In genomic region chr4:94913316-94913715, GRCh38 we compare ENCODE assay signal across 17 cellular contexts.
A peak's percentile ranks its signal among the peaks of the same experiment; 100 is the strongest.
DNase-seq lines count a peak whose midpoint lies in the region; ATAC-seq, FAIRE-seq and TF ChIP-seq lines count a peak whose summit lies in the region.
"Had no signal": no experiment of that assay in that cellular context is flagged by ENCODE, and none has a peak within 500 bp of the region (broad histone marks: within the 10 kb centered on the region; RNA-seq: fewer than 3 reads in every experiment).

No MANE protein-coding gene starts in this region.

- no peaks in the 10 kb centered on the region for H3K4me1 ChIP-seq in GM12878 (ENCODE audit: control insufficient read depth, insufficient read depth, low read length)
- H3K4me1 ChIP-seq: thyroid gland had no signal

- intact Hi-C loops in activated CD4-positive, alpha-beta T cell treated with anti-CD3 and anti-CD28 coated beads, Interleukin-2, amount 10 ng/mL, durations not matched to agents 24 days and 14 days (cut with micrococcal nuclease) = no loop called here
- intact Hi-C loops in GM12878 (cut with micrococcal nuclease; ENCODE audit: unreplicated experiment) = no loop called here

- H3K4me3 Mint-ChIP-seq in activated CD4-positive, alpha-beta T cell treated with anti-CD3 and anti-CD28 coated beads, Interleukin-2, amount 10 ng/mL, durations not matched to agents 24 days and 14 days = peak overlapping the region; percentile 15
- H3K4me3 Mint-ChIP-seq: HFFc6 had no signal

- H4K20me1 ChIP-seq in GM12878 (ENCODE audit: control insufficient read depth, insufficient read depth) = no peaks in the 10 kb centered on the region

- H3K4me2 ChIP-seq in GM12878 (ENCODE audit: control insufficient read depth, insufficient read depth) = no peak overlapping the region
- H3K4me2 ChIP-seq: smooth muscle cell had no signal

- H3K27ac ChIP-seq in GM12878 (ENCODE audit: control insufficient read depth, insufficient read depth) = no peak overlapping the region
- H3K27ac ChIP-seq: thyroid gland had no signal

- in situ Hi-C loops in GM12878 (cut with MboI) = no loop called here

- RAD21 ChIA-PET in GM12878 (lab: Charles Lee; ENCODE audit: unreplicated experiment) = no interaction called here

- no peak for TF ChIP-seq RAD21 in GM12878 (IDR thresholded peaks at IDR 0.05; ENCODE audit: insufficient read depth, low read depth, low read length)

- peak; percentile 89 for ATAC-seq in GM21447 (IDR thresholded peaks at IDR 0.05; ENCODE audit: unreplicated experiment)
- peak; percentile 88 for ATAC-seq in HG03135 (IDR thresholded peaks at IDR 0.05; ENCODE audit: unreplicated experiment)
- ATAC-seq in GM12878 = peak; percentile 47

- DNase-seq in activated CD4-positive, alpha-beta T cell treated with anti-CD3 and anti-CD28 coated beads, Interleukin-2, amount 10 ng/mL, durations not matched to agents 24 days and 14 days = no peak
- no peak for DNase-seq in activated CD4-positive, alpha-beta T cell treated with anti-CD3 and anti-CD28 coated beads, Interleukin-2, amount 50 U/mL, for 1 hour
- DNase-seq in GM12878 (ENCODE audit: low read depth, low spot score) (no peak), glomerular visceral epithelial cell (ENCODE audit: extremely low spot score) (no peak), cerebellum (ENCODE audit: low spot score) (no peak), occipital lobe (lab: John Stamatoyannopoulos, UW) (no peak)
- DNase-seq: HFFc6, IMR-90, NCI-H1694 treated with DMSO at 0.1 percent for 48 hours, NCI-H748 treated with DMSO at 0.1 percent for 48 hours, Right ventricle myocardium superior, thyroid gland had no signal

- no peaks in the 10 kb centered on the region for H3K27me3 ChIP-seq in GM12878 (replicated peaks in 1 of 2; ENCODE audit: control insufficient read depth in 2 of 2, insufficient read depth in 2 of 2, low read length in 1 of 2)
- H3K27me3 ChIP-seq: thyroid gland had no signal

- no peaks in the 10 kb centered on the region for H3K79me2 ChIP-seq in GM12878 (ENCODE audit: control insufficient read depth, insufficient read depth, low read length)

- no peaks in the 10 kb centered on the region for H3K36me3 ChIP-seq in GM12878 (ENCODE audit: control insufficient read depth in 2 of 2, insufficient read depth in 2 of 2, low read length in 1 of 2)
- H3K36me3 ChIP-seq: thyroid gland had no signal

- H3K36me3 Mint-ChIP-seq in activated CD4-positive, alpha-beta T cell treated with anti-CD3 and anti-CD28 coated beads, Interleukin-2, amount 10 ng/mL, durations not matched to agents 24 days and 14 days (ENCODE audit: low read depth) = no peaks in the 10 kb centered on the region

- no peak overlapping the region for H3K27ac Mint-ChIP-seq in activated CD4-positive, alpha-beta T cell treated with anti-CD3 and anti-CD28 coated beads, Interleukin-2, amount 10 ng/mL, durations not matched to agents 24 days and 14 days
- H3K27ac Mint-ChIP-seq: HFFc6 had no signal

- WGBS in GM12878 (ENCODE audit: insufficient coverage, insufficient replicate concordance, low lambda C conversion rate, missing lambda C conversion rate) = 31% methylated on average over 1 of the region's 1 CpG

- H3K9me3 Mint-ChIP-seq in activated CD4-positive, alpha-beta T cell treated with anti-CD3 and anti-CD28 coated beads, Interleukin-2, amount 10 ng/mL, durations not matched to agents 24 days and 14 days = peaks cover 17% of the 10 kb centered on the region
- H3K9me3 Mint-ChIP-seq: HFFc6 had no signal

- POLR2A ChIA-PET in GM12878 (lab: Charles Lee) = no interaction called here

- no peak for TF ChIP-seq EP300 in GM12878 (IDR thresholded peaks at IDR 0.05; ENCODE audit: borderline replicate concordance in 1 of 2, control insufficient read depth in 1 of 2, low read depth in 2 of 2, low read length in 2 of 2)

- peaks cover 10% of the 10 kb centered on the region for H3K4me1 Mint-ChIP-seq in activated CD4-positive, alpha-beta T cell treated with anti-CD3 and anti-CD28 coated beads, Interleukin-2, amount 10 ng/mL, durations not matched to agents 24 days and 14 days

- SMC1A ChIA-PET in GM12878 (lab: Charles Lee; ENCODE audit: uncharacterized antibody, unreplicated experiment) = interaction anchor here (0.9 kb wide), 3 partner anchors 17 to 292 kb away, joined by 4 read pairs; no protein-coding TSS in a partner anchor

- H3K27me3 Mint-ChIP-seq in activated CD4-positive, alpha-beta T cell treated with anti-CD3 and anti-CD28 coated beads, Interleukin-2, amount 10 ng/mL, durations not matched to agents 24 days and 14 days = no peaks in the 10 kb centered on the region

- no peaks in the 10 kb centered on the region for H3K9me3 ChIP-seq in GM12878 (replicated peaks; ENCODE audit: control insufficient read depth, insufficient read depth, low read length)
- H3K9me3 ChIP-seq: thyroid gland had no signal

- no peak overlapping the region for H3K4me3 ChIP-seq in GM12878
- H3K4me3 ChIP-seq: smooth muscle cell, thyroid gland had no signal

- no peak for TF ChIP-seq CTCF in GM12878 (IDR thresholded peaks at IDR 0.05 in 2 of 3, conservative IDR thresholded peaks at IDR 0.05 in 1 of 3; ENCODE audit: control insufficient read depth in 2 of 3, extremely low read depth in 1 of 3, insufficient read depth in 1 of 3, low read depth in 3 of 3, low read length in 3 of 3)

- BruUV-seq in GM12878 (replicated peaks; lab: Mats Ljungman, UMichigan) = no TSS peak

- H3K9ac ChIP-seq in GM12878 (ENCODE audit: control insufficient read depth, insufficient read depth, low read length) = no peak overlapping the region

- H2AFZ ChIP-seq in GM12878 (ENCODE audit: control insufficient read depth, low read depth, low read length) = no peak overlapping the region

- CTCF ChIA-PET in GM12878 (lab: Yijun Ruan, JAX) = interaction anchor here (1.2 kb wide), 1 partner anchor 291 kb away, joined by 3 read pairs; no protein-coding TSS in a partner anchor

- no peak for TF ChIP-seq POLR2A in GM12878 (IDR thresholded peaks at IDR 0.05; ENCODE audit: low read depth, low read length)

- FAIRE-seq in GM12878 (lab: Jason Lieb, UNC) = no peak
- FAIRE-seq: A204.1, endometrium had no signal

TF ChIP-seq in GM12878, 131 proteins besides CTCF, POLR2A, EP300 and RAD21:
- no peak for TF ChIP-seq HDAC2 (IDR thresholded peaks at IDR 0.05)
- no peak for TF ChIP-seq ZBED1 (IDR thresholded peaks at IDR 0.05; ENCODE audit: borderline replicate concordance)
- TF ChIP-seq, protein P1, sequence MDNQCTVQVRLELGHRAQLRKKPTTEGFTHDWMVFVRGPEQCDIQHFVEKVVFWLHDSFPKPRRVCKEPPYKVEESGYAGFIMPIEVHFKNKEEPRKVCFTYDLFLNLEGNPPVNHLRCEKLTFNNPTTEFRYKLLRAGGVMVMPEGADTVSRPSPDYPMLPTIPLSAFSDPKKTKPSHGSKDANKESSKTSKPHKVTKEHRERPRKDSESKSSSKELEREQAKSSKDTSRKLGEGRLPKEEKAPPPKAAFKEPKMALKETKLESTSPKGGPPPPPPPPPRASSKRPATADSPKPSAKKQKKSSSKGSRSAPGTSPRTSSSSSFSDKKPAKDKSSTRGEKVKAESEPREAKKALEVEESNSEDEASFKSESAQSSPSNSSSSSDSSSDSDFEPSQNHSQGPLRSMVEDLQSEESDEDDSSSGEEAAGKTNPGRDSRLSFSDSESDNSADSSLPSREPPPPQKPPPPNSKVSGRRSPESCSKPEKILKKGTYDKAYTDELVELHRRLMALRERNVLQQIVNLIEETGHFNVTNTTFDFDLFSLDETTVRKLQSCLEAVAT (IDR thresholded peaks at IDR 0.05) = no peak
- TF ChIP-seq, protein P2, sequence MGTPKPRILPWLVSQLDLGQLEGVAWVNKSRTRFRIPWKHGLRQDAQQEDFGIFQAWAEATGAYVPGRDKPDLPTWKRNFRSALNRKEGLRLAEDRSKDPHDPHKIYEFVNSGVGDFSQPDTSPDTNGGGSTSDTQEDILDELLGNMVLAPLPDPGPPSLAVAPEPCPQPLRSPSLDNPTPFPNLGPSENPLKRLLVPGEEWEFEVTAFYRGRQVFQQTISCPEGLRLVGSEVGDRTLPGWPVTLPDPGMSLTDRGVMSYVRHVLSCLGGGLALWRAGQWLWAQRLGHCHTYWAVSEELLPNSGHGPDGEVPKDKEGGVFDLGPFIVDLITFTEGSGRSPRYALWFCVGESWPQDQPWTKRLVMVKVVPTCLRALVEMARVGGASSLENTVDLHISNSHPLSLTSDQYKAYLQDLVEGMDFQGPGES (IDR thresholded peaks at IDR 0.05) = no peak
- TF ChIP-seq, protein P3, sequence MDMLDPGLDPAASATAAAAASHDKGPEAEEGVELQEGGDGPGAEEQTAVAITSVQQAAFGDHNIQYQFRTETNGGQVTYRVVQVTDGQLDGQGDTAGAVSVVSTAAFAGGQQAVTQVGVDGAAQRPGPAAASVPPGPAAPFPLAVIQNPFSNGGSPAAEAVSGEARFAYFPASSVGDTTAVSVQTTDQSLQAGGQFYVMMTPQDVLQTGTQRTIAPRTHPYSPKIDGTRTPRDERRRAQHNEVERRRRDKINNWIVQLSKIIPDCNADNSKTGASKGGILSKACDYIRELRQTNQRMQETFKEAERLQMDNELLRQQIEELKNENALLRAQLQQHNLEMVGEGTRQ (IDR thresholded peaks at IDR 0.05; ENCODE audit: borderline replicate concordance, low read depth, low read length) = no peak
- TF ChIP-seq NR2F1 (conservative IDR thresholded peaks at IDR 0.05) = no peak
- no peak for TF ChIP-seq NFYA (IDR thresholded peaks at IDR 0.05; ENCODE audit: borderline replicate concordance, low read depth, low read length)
- TF ChIP-seq ZSCAN29 (IDR thresholded peaks at IDR 0.05) = no peak
- no peak for TF ChIP-seq CHD4 (IDR thresholded peaks at IDR 0.05)
- TF ChIP-seq E2F4 (IDR thresholded peaks at IDR 0.05; ENCODE audit: low read depth, low read length) = no peak
- TF ChIP-seq CHD1 (IDR thresholded peaks at IDR 0.05; ENCODE audit: low read depth, low read length) = no peak
